Comparison of ENCODE assay signal across 36 cellular contexts in the genomic region with DNA sequence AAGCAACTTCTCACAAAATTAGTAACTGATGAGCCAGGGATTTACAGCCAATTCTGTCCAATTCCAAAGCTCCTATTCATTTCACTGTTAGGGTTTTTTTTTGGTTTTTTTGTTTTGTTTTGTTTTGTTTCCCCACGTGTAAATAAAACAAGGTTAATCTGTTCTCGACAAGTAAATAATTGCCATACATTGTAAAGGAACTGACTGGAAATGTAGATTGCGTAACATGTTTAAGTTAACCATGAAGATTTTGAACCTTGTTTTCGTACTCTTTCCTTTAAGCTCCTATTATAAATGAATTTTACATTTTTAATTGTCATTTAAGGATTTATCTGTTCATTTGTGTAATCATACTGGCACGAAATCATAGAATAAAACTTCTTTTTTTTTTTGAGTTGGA. TPM values are rescaled to one million over a fixed set of nuclear protein-coding genes. Genes with fewer than 3 reads are reported as not detected.
"Had no signal": no experiment of that assay in that cellular context is flagged by ENCODE, and none has a peak within 500 bp of the region (broad histone marks: within the 10 kb centered on the region; RNA-seq: fewer than 3 reads in every experiment).

No MANE protein-coding gene starts in this region.

- DNase-seq: activated B cell treated with CpG ODN at 0.5 μM for 24 hours; activated CD4-positive, alpha-beta memory T cell treated with anti-CD3 and anti-CD28 coated beads for 36 hours; activated CD4-positive, alpha-beta T cell treated with anti-CD3 and anti-CD28 coated beads for 4 hours; activated CD4-positive, alpha-beta T cell treated with anti-CD3 and anti-CD28 coated beads, Interleukin-2, amount 10 ng/mL, durations not matched to agents 24 days and 14 days; activated CD4-positive, alpha-beta T cell treated with anti-CD3 and anti-CD28 coated beads, Interleukin-2, amount 50 U/mL, for 1 hour; activated CD4-positive, alpha-beta T cell treated with anti-CD3 and anti-CD28 coated beads, Interleukin-2, amount 50 U/mL, for 4 hours; activated CD4-positive, CD25-positive, alpha-beta regulatory T cell treated with anti-CD3 and anti-CD28 coated beads, Interleukin-2, amount 50 U/mL, for 72 hours; activated CD8-positive, alpha-beta memory T cell treated with anti-CD3 and anti-CD28 coated beads, Interleukin-2, amount 50 U/mL, for 4 hours; activated CD8-positive, alpha-beta T cell treated with anti-CD3 and anti-CD28 coated beads for 36 hours; activated effector memory CD4-positive, alpha-beta T cell treated with anti-CD3 and anti-CD28 coated beads, Interleukin-2, amount 50 U/mL, for 16 hours; activated gamma-delta T cell treated with Interleukin-2 at 50 U/mL for 16 hours; activated naive CD4-positive, alpha-beta T cell; activated naive CD4-positive, alpha-beta T cell treated with anti-CD3 and anti-CD28 coated beads for 36 hours; activated naive CD4-positive, alpha-beta T cell treated with anti-CD3 and anti-CD28 coated beads, Interleukin-2, amount 50 U/mL, for 16 hours; activated naive CD8-positive, alpha-beta T cell treated with anti-CD3 and anti-CD28 coated beads for 36 hours; activated T-cell treated with anti-CD3 and anti-CD28 coated beads for 4 hours; activated T-cell treated with anti-CD3 and anti-CD28 coated beads, Interleukin-2, amount 50 U/mL, for 1 hour; activated T-cell treated with anti-CD3 and anti-CD28 coated beads, Interleukin-2, amount 50 U/mL, for 4 hours; activated T-cell treated with anti-CD3 and anti-CD28 coated beads, Interleukin-2, amount 50 U/mL, for 72 hours; adrenal gland; amniotic stem cell; aorta; body of pancreas; brain microvascular endothelial cell; central memory CD4-positive, alpha-beta T cell; T-helper 17 cell; T-helper 9 cell had no signal

- H3K27me3 ChIP-seq: adrenal gland, body of pancreas, brain microvascular endothelial cell, breast epithelium had no signal

- H3K27ac ChIP-seq: adrenal gland, body of pancreas, brain microvascular endothelial cell, breast epithelium, VCaP had no signal

- H3K36me3 ChIP-seq: adrenal gland, brain microvascular endothelial cell, breast epithelium had no signal

- FAIRE-seq: astrocyte, colon, TTC549 had no signal

- ATAC-seq: activated CD8-positive, alpha-beta T cell treated with anti-CD3 and anti-CD28 coated beads for 36 hours; activated naive CD4-positive, alpha-beta T cell treated with anti-CD3 and anti-CD28 coated beads, Interleukin-2, amount 50 U/mL, for 72 hours; activated T-cell treated with anti-CD3 and anti-CD28 coated beads, Interleukin-2, amount 50 U/mL, for 4 hours; activated T-cell treated with anti-CD3 and anti-CD28 coated beads, Interleukin-2, amount 50 U/mL, for 72 hours; activated T-helper 17 cell treated with anti-CD3 and anti-CD28 coated beads, Interleukin-2, amount 50 U/mL, for 72 hours; body of pancreas; T-helper 17 cell had no signal

- H3K4me1 ChIP-seq: adrenal gland, body of pancreas, breast epithelium had no signal

- H3K9me3 ChIP-seq: adrenal gland, body of pancreas, breast epithelium had no signal

- H3K4me3 ChIP-seq: adrenal gland, body of pancreas, breast epithelium had no signal

RNA-seq across cellular contexts. Expression of a gene that starts 42.0 kb away (rescaled TPM):
- total RNA-seq: activated B cell treated with CpG ODN at 0.5 μM for 24 hours; activated CD4-positive, alpha-beta memory T cell treated with anti-CD3 and anti-CD28 coated beads for 36 hours; activated CD8-positive, alpha-beta memory T cell treated with anti-CD3 and anti-CD28 coated beads for 36 hours; activated CD8-positive, alpha-beta T cell treated with anti-CD3 and anti-CD28 coated beads for 36 hours; activated naive CD4-positive, alpha-beta T cell treated with anti-CD3 and anti-CD28 coated beads for 36 hours; activated naive CD4-positive, alpha-beta T cell treated with anti-CD3 and anti-CD28 coated beads, Interleukin-2, amount 50 U/mL, for 72 hours; activated naive CD8-positive, alpha-beta T cell treated with anti-CD3 and anti-CD28 coated beads for 36 hours; activated T-cell treated with anti-CD3 and anti-CD28 coated beads, Interleukin-2, amount 50 U/mL, for 4 hours; activated T-cell treated with anti-CD3 and anti-CD28 coated beads, Interleukin-2, amount 50 U/mL, for 72 hours; activated T-helper 1 cell treated with anti-CD3 and anti-CD28 coated beads, Interleukin-12 subunit alpha, Interleukin-12 subunit beta, Interleukin-2, Interleukin-4 antibody, amounts not matched to agents 30 ng/mL and 10 ng/mL and 1 ng/mL, durations not matched to agents 14 hours and 24 hours and 36 hours; activated T-helper 17 cell treated with anti-CD3 and anti-CD28 coated beads, Interleukin-2, amount 50 U/mL, for 72 hours had no signal
